Comparison of ENCODE assay signal across 8 cellular contexts in genomic region chr7:129271500-129272355, GRCh38.
DNase-seq lines count a peak whose midpoint lies in the region; ATAC-seq lines count a peak whose summit lies in the region.

No MANE protein-coding gene starts in this region.

- peak; percentile 60 for ATAC-seq in HG03175 (IDR thresholded peaks at IDR 0.05; ENCODE audit: unreplicated experiment)

- peak; percentile 64 for DNase-seq in ELF-1 (ENCODE audit: low read depth, low spot score)
- DNase-seq in RKO (ENCODE audit: low spot score) = peak; percentile 73
- peak; percentile 34 for DNase-seq in activated effector memory CD4-positive, alpha-beta T cell treated with Interleukin-2 at 50 U/mL for 16 hours
- DNase-seq in glomerular visceral epithelial cell (ENCODE audit: extremely low spot score) = peak; percentile 41
- DNase-seq in stimulated activated CD4-positive, alpha-beta T cell treated with anti-CD3 and anti-CD28 coated beads, Interleukin-12 subunit alpha, Interleukin-12 subunit beta, amount 100 ng/mL, for 24 hours (ENCODE audit: low read depth in 2 of 2) = peak; percentile 24 to 47
- DNase-seq in amniotic stem cell (lab: John Stamatoyannopoulos, UW) = no peak
- no peak for DNase-seq in cortex of kidney (lab: John Stamatoyannopoulos, UW)

Comparison
In these comparisons a context has a peak if more than half of its experiments do, and no peak if none do; other contexts are left out.
1. DNase-seq: peak in ELF-1 (single experiment), RKO (single experiment), activated effector memory CD4-positive, alpha-beta T cell treated with Interleukin-2 at 50 U/mL for 16 hours (single experiment), glomerular visceral epithelial cell (single experiment) and stimulated activated CD4-positive, alpha-beta T cell treated with anti-CD3 and anti-CD28 coated beads, Interleukin-12 subunit alpha, Interleukin-12 subunit beta, amount 100 ng/mL, for 24 hours (2 of 2); none in amniotic stem cell (single experiment) and cortex of kidney (single experiment).